Comparison of ENCODE assay signal across 1 cellular context in the genomic region with DNA sequence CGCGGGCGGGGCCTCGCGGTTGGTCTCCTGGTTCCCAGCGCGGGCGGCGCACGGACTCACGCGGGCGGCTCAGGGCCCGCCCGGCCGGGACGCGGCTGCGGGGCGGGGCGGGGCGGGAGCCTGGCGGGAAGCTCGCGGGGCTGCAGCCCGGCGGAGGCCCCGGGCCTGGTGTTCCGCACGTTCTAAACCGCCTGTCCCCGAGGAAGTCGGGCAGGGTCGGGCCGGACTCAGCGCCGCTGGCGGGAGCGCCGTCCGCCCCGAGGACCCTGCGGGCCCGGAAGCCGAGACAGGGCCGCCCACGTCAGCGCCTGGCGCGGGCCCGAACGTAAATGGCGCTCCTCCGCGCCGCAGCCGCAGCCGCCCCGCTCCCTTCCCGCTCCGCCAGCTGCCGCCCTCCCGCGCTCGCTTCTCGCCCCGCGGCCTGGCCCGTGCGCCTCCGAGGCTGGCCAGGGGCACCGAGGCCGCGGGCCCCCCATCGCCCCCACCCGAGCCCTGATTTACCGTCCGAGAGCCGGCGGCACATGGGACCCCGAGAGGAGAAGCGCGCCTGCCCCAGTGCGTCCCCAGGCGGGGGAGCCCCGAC.
TF ChIP-seq lines count a peak whose summit lies in the region.

No MANE protein-coding gene starts in this region.

TF ChIP-seq in H1, 55 proteins besides CTCF, POLR2A, EP300 and RAD21 (continued from another document):
- TF ChIP-seq, protein P1, sequence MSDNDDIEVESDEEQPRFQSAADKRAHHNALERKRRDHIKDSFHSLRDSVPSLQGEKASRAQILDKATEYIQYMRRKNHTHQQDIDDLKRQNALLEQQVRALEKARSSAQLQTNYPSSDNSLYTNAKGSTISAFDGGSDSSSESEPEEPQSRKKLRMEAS (IDR thresholded peaks at IDR 0.05): peak; percentile 32
- TF ChIP-seq KDM4A (IDR thresholded peaks at IDR 0.05; ENCODE audit: low read depth, low read length, severe bottlenecking): peak; percentile 62
- TF ChIP-seq CTBP2 (IDR thresholded peaks at IDR 0.05; ENCODE audit: borderline replicate concordance, insufficient read depth, insufficient read length, low read length): no peak
- TF ChIP-seq, protein P2, sequence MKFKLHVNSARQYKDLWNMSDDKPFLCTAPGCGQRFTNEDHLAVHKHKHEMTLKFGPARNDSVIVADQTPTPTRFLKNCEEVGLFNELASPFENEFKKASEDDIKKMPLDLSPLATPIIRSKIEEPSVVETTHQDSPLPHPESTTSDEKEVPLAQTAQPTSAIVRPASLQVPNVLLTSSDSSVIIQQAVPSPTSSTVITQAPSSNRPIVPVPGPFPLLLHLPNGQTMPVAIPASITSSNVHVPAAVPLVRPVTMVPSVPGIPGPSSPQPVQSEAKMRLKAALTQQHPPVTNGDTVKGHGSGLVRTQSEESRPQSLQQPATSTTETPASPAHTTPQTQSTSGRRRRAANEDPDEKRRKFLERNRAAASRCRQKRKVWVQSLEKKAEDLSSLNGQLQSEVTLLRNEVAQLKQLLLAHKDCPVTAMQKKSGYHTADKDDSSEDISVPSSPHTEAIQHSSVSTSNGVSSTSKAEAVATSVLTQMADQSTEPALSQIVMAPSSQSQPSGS (IDR thresholded peaks at IDR 0.05; ENCODE audit: low read length): no peak
- TF ChIP-seq GTF2F1 (IDR thresholded peaks at IDR 0.05; ENCODE audit: borderline replicate concordance, low read depth, low read length): no peak
- TF ChIP-seq POLR2AphosphoS5 (IDR thresholded peaks at IDR 0.05; ENCODE audit: low read depth, low read length): no peak
- TF ChIP-seq SP2 (IDR thresholded peaks at IDR 0.05; ENCODE audit: low read length): no peak
- TF ChIP-seq, protein P3, sequence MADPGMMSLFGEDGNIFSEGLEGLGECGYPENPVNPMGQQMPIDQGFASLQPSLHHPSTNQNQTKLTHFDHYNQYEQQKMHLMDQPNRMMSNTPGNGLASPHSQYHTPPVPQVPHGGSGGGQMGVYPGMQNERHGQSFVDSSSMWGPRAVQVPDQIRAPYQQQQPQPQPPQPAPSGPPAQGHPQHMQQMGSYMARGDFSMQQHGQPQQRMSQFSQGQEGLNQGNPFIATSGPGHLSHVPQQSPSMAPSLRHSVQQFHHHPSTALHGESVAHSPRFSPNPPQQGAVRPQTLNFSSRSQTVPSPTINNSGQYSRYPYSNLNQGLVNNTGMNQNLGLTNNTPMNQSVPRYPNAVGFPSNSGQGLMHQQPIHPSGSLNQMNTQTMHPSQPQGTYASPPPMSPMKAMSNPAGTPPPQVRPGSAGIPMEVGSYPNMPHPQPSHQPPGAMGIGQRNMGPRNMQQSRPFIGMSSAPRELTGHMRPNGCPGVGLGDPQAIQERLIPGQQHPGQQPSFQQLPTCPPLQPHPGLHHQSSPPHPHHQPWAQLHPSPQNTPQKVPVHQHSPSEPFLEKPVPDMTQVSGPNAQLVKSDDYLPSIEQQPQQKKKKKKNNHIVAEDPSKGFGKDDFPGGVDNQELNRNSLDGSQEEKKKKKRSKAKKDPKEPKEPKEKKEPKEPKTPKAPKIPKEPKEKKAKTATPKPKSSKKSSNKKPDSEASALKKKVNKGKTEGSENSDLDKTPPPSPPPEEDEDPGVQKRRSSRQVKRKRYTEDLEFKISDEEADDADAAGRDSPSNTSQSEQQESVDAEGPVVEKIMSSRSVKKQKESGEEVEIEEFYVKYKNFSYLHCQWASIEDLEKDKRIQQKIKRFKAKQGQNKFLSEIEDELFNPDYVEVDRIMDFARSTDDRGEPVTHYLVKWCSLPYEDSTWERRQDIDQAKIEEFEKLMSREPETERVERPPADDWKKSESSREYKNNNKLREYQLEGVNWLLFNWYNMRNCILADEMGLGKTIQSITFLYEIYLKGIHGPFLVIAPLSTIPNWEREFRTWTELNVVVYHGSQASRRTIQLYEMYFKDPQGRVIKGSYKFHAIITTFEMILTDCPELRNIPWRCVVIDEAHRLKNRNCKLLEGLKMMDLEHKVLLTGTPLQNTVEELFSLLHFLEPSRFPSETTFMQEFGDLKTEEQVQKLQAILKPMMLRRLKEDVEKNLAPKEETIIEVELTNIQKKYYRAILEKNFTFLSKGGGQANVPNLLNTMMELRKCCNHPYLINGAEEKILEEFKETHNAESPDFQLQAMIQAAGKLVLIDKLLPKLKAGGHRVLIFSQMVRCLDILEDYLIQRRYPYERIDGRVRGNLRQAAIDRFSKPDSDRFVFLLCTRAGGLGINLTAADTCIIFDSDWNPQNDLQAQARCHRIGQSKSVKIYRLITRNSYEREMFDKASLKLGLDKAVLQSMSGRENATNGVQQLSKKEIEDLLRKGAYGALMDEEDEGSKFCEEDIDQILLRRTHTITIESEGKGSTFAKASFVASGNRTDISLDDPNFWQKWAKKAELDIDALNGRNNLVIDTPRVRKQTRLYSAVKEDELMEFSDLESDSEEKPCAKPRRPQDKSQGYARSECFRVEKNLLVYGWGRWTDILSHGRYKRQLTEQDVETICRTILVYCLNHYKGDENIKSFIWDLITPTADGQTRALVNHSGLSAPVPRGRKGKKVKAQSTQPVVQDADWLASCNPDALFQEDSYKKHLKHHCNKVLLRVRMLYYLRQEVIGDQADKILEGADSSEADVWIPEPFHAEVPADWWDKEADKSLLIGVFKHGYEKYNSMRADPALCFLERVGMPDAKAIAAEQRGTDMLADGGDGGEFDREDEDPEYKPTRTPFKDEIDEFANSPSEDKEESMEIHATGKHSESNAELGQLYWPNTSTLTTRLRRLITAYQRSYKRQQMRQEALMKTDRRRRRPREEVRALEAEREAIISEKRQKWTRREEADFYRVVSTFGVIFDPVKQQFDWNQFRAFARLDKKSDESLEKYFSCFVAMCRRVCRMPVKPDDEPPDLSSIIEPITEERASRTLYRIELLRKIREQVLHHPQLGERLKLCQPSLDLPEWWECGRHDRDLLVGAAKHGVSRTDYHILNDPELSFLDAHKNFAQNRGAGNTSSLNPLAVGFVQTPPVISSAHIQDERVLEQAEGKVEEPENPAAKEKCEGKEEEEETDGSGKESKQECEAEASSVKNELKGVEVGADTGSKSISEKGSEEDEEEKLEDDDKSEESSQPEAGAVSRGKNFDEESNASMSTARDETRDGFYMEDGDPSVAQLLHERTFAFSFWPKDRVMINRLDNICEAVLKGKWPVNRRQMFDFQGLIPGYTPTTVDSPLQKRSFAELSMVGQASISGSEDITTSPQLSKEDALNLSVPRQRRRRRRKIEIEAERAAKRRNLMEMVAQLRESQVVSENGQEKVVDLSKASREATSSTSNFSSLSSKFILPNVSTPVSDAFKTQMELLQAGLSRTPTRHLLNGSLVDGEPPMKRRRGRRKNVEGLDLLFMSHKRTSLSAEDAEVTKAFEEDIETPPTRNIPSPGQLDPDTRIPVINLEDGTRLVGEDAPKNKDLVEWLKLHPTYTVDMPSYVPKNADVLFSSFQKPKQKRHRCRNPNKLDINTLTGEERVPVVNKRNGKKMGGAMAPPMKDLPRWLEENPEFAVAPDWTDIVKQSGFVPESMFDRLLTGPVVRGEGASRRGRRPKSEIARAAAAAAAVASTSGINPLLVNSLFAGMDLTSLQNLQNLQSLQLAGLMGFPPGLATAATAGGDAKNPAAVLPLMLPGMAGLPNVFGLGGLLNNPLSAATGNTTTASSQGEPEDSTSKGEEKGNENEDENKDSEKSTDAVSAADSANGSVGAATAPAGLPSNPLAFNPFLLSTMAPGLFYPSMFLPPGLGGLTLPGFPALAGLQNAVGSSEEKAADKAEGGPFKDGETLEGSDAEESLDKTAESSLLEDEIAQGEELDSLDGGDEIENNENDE (IDR thresholded peaks at IDR 0.05; ENCODE audit: insufficient replicate concordance, low read length): no peak
- TF ChIP-seq SUZ12 (IDR thresholded peaks at IDR 0.05; ENCODE audit: low read length): no peak
- 0 out of 2 replicates have a peak, but pooled peaks have one; percentile 1 for TF ChIP-seq BACH1 (IDR thresholded peaks at IDR 0.05; ENCODE audit: low read length)
- TF ChIP-seq SP4 (IDR thresholded peaks at IDR 0.05; ENCODE audit: low read length): no peak
- TF ChIP-seq RXRA (IDR thresholded peaks at IDR 0.05; ENCODE audit: insufficient read depth, low read depth, low read length): no peak
- TF ChIP-seq POU5F1 (IDR thresholded peaks at IDR 0.05; ENCODE audit: low read depth, low read length): no peak
- no peak for TF ChIP-seq SIRT6 (IDR thresholded peaks at IDR 0.05; ENCODE audit: low read length)
- TF ChIP-seq ZNF274 (IDR thresholded peaks at IDR 0.05; ENCODE audit: borderline replicate concordance, extremely low read depth, low read length): no peak
- TF ChIP-seq CREB1 (IDR thresholded peaks at IDR 0.05): no peak
- no peak; the same call in 1 of the 2 replicates for TF ChIP-seq YY1 (IDR thresholded peaks at IDR 0.05; ENCODE audit: low read depth, low read length)
- TF ChIP-seq KDM5A (IDR thresholded peaks at IDR 0.05; ENCODE audit: low read length): no peak
- no peak for TF ChIP-seq CHD1 (IDR thresholded peaks at IDR 0.05; ENCODE audit: low read depth, low read length)
- 0 out of 2 replicates have a peak, but pooled peaks have one; percentile 22 for TF ChIP-seq EGR1 (IDR thresholded peaks at IDR 0.05; ENCODE audit: borderline replicate concordance, low read depth, low read length)
- no peak for TF ChIP-seq SIX5 (IDR thresholded peaks at IDR 0.05; ENCODE audit: low read depth, low read length)
- TF ChIP-seq CBX5 (IDR thresholded peaks at IDR 0.05; ENCODE audit: low read depth, low read length): no peak
- TF ChIP-seq PHF8 (conservative IDR thresholded peaks at IDR 0.05; ENCODE audit: low read depth, low read length): peak; percentile 81
- TF ChIP-seq GABPA (IDR thresholded peaks at IDR 0.05; ENCODE audit: borderline replicate concordance, insufficient read depth, low read length): 0 out of 2 replicates have a peak, but pooled peaks have one; percentile 55
- no peak for TF ChIP-seq JUN (IDR thresholded peaks at IDR 0.05; ENCODE audit: low read depth, low read length)
- TF ChIP-seq CHD2 (IDR thresholded peaks at IDR 0.05; ENCODE audit: low read length): no peak
- TF ChIP-seq BRCA1 (IDR thresholded peaks at IDR 0.05; ENCODE audit: low read depth, low read length): no peak
- TF ChIP-seq TBP (IDR thresholded peaks at IDR 0.05; ENCODE audit: low read depth, low read length): no peak
- TF ChIP-seq, protein P4, sequence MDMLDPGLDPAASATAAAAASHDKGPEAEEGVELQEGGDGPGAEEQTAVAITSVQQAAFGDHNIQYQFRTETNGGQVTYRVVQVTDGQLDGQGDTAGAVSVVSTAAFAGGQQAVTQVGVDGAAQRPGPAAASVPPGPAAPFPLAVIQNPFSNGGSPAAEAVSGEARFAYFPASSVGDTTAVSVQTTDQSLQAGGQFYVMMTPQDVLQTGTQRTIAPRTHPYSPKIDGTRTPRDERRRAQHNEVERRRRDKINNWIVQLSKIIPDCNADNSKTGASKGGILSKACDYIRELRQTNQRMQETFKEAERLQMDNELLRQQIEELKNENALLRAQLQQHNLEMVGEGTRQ (IDR thresholded peaks at IDR 0.05; ENCODE audit: low read length): no peak
- no peak for TF ChIP-seq HDAC2 (IDR thresholded peaks at IDR 0.05; ENCODE audit: borderline replicate concordance in 1 of 2, low read depth in 2 of 2, low read length in 2 of 2)
- no peak for TF ChIP-seq SAP30 (IDR thresholded peaks at IDR 0.05; ENCODE audit: insufficient read depth, insufficient replicate concordance, low read length)
- no peak for TF ChIP-seq NRF1 (IDR thresholded peaks at IDR 0.05; ENCODE audit: low read depth, low read length)
- peak; percentile 24 for TF ChIP-seq RNF2 (IDR thresholded peaks at IDR 0.05; ENCODE audit: borderline replicate concordance, low read depth, low read length, missing control alignments, poor library complexity, severe bottlenecking)
- no peak for TF ChIP-seq RFX5 (IDR thresholded peaks at IDR 0.05; ENCODE audit: borderline replicate concordance, low read depth, low read length)
- TF ChIP-seq TCF12 (IDR thresholded peaks at IDR 0.05; ENCODE audit: low read depth, low read length): no peak
- no peak for TF ChIP-seq SRF (IDR thresholded peaks at IDR 0.05; ENCODE audit: low read depth, low read length)
- no peak for TF ChIP-seq NANOG (IDR thresholded peaks at IDR 0.05; ENCODE audit: insufficient read depth, low read depth, low read length, poor library complexity, severe bottlenecking)
- TF ChIP-seq CEBPB (IDR thresholded peaks at IDR 0.05; ENCODE audit: low read depth, low read length): no peak
- TF ChIP-seq HDAC6 (IDR thresholded peaks at IDR 0.05; ENCODE audit: low read depth, low read length): no peak
- 0 out of 2 replicates have a peak, but pooled peaks have one; percentile 46 for TF ChIP-seq FOSL1 (IDR thresholded peaks at IDR 0.05; ENCODE audit: insufficient read depth, low read depth, low read length)
- 0 out of 2 replicates have a peak, but pooled peaks have one; percentile 66 for TF ChIP-seq TAF1 (IDR thresholded peaks at IDR 0.05; ENCODE audit: low read depth, low read length)
- no peak for TF ChIP-seq EZH2 (IDR thresholded peaks at IDR 0.05; ENCODE audit: low read depth, low read length, severe bottlenecking)
- TF ChIP-seq ASH2L (IDR thresholded peaks at IDR 0.05; ENCODE audit: low read length): no peak
- TF ChIP-seq BCL11A (IDR thresholded peaks at IDR 0.05; ENCODE audit: low read depth in 2 of 2, low read length in 2 of 2): no peak
- no peak for TF ChIP-seq CBX8 (IDR thresholded peaks at IDR 0.05; ENCODE audit: borderline replicate concordance, low read depth, low read length)
- TF ChIP-seq MAFK (IDR thresholded peaks at IDR 0.05; ENCODE audit: low read depth, low read length): no peak
- TF ChIP-seq SIN3A (conservative IDR thresholded peaks at IDR 0.05 in 1 of 2, IDR thresholded peaks at IDR 0.05 in 1 of 2; ENCODE audit: low read depth in 1 of 2, low read length in 2 of 2): no peak; a peak in 1 of 4 replicates
- TF ChIP-seq SP1 (IDR thresholded peaks at IDR 0.05; ENCODE audit: low read depth, low read length): no peak
- TF ChIP-seq, protein P5, sequence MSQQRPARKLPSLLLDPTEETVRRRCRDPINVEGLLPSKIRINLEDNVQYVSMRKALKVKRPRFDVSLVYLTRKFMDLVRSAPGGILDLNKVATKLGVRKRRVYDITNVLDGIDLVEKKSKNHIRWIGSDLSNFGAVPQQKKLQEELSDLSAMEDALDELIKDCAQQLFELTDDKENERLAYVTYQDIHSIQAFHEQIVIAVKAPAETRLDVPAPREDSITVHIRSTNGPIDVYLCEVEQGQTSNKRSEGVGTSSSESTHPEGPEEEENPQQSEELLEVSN (IDR thresholded peaks at IDR 0.05): peak; percentile 49
- no peak for TF ChIP-seq JUND (IDR thresholded peaks at IDR 0.05; ENCODE audit: low read length)
